17 cellular contexts compared by ENCODE assay signal in genomic region chr7:28230273-28230672, GRCh38.
"Had no signal": no experiment of that assay in that cellular context is flagged by ENCODE, and none has a peak within 500 bp of the region (broad histone marks: within the 10 kb centered on the region; RNA-seq: fewer than 3 reads in every experiment).

No MANE protein-coding gene starts in this region.

- H3K4me3 ChIP-seq: esophagus muscularis mucosa, gastrocnemius medialis, mucosa of descending colon, ovary, stomach, thoracic aorta, transverse colon had no signal

- ATAC-seq: effector memory CD8-positive, alpha-beta T cell; gastrocnemius medialis; left cardiac atrium; left ventricle myocardium superior; mucosa of descending colon; natural killer cell; sciatic nerve had no signal

- H3K27me3 ChIP-seq: esophagus muscularis mucosa, gastrocnemius medialis, ovary, stomach, transverse colon had no signal

- H3K4me1 ChIP-seq: esophagus muscularis mucosa, gastrocnemius medialis, stomach, transverse colon had no signal

- H3K9me3 ChIP-seq: esophagus muscularis mucosa, gastrocnemius medialis, mucosa of descending colon, ovary, stomach, thoracic aorta, transverse colon had no signal

- H3K27ac ChIP-seq: epithelial cell of prostate, esophagus muscularis mucosa, gastrocnemius medialis, ovary, stomach, thoracic aorta, transverse colon had no signal

- H3K36me3 ChIP-seq: esophagus muscularis mucosa, gastrocnemius medialis, ovary, stomach, thoracic aorta, transverse colon had no signal

- DNase-seq: cerebellar nuclear complex; effector memory CD8-positive, alpha-beta T cell; gastrocnemius medialis; kidney; left cardiac atrium; left ventricle myocardium superior; mucosa of descending colon; natural killer cell; ovary; stimulated activated naive CD4-positive, alpha-beta T cell; stomach; substantia nigra; transverse colon had no signal
